23 cellular contexts compared by ENCODE assay signal in the genomic region with DNA sequence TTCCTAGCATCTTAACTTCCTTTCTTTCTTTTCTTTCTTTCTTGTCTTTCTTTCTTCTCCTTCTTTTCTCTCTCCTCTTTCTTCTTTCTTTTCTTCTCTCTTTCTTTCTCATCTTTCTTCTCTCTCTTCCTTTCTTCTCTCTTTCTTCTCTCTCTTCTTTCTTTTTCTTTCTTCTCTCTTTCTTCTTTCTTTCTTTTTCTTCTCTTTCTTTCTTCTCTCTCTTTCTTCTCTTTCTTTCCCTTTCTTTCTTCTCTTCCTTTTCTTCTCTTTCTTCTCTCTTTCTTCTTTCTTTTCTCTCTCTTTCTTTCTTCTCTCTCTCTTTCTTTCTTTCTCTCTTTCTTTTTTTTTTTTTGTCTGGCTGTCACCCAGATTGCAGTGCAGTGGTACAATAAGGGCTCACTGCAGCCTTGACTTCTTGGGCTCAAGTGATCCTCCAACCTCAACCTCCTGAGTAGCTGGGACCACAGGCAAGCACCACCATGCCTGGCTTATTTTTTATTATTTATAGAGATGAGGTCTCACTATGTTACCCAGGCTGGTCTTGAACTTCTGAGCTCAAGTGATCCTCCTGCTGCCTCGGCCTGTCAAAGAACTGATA. TPM values are rescaled to one million over a fixed set of nuclear protein-coding genes. Genes with fewer than 3 reads are reported as not detected.
A peak's percentile ranks its signal among the peaks of the same experiment; 100 is the strongest.
DNase-seq lines count a peak whose midpoint lies in the region; ATAC-seq, FAIRE-seq and TF ChIP-seq lines count a peak whose summit lies in the region.
"Had no signal": no experiment of that assay in that cellular context is flagged by ENCODE, and none has a peak within 500 bp of the region (broad histone marks: within the 10 kb centered on the region; RNA-seq: fewer than 3 reads in every experiment).

No MANE protein-coding gene starts in this region.

- H4K91ac ChIP-seq in H9 (ENCODE audit: insufficient read length, low read depth, low read length): no peak overlapping the region

- CTCF ChIA-PET in K562 (lab: Yijun Ruan, JAX; ENCODE audit: low intra/inter-chr PET ratio): no interaction called here

- intact Hi-C loops in K562 (cut with micrococcal nuclease): no loop called here

- H4K8ac ChIP-seq in H9 (replicated peaks; ENCODE audit: insufficient read length, low read depth, low read length): no peak overlapping the region

- WGBS in H9 (ENCODE audit: extremely low coverage, insufficient read length, low lambda C conversion rate): no CpG with 5 or more reads among the region's 1 CpG
- WGBS in K562 (ENCODE audit: insufficient coverage, low coverage, missing lambda C conversion rate): 83% methylated on average over 1 of the region's 1 CpG

- no peak overlapping the region for H3K4me2 ChIP-seq in H9 (ENCODE audit: insufficient read depth, insufficient read length, low read length)
- H3K4me2 ChIP-seq in K562 (ENCODE audit: insufficient read depth, low read length): no peak overlapping the region
- no peak overlapping the region for H3K4me2 ChIP-seq in osteoblast (ENCODE audit: insufficient read depth, low read length)

- DNase-seq in NCI-H748 (lab: John Stamatoyannopoulos, UW; ENCODE audit: unreplicated experiment): peak; percentile 28
- DNase-seq in NCI-H748 treated with DMSO at 0.1 percent for 48 hours (lab: John Stamatoyannopoulos, UW): no peak
- no peak for DNase-seq in H9
- DNase-seq in K562 (ENCODE audit: extremely low read depth in 1 of 4, low spot score in 3 of 4): no peak
- no peak for DNase-seq in neural crest cell (ENCODE audit: low read depth, low spot score)
- no peak for DNase-seq in osteoblast (ENCODE audit: insufficient read length, low spot score, missing footprints)
- DNase-seq in activated effector memory CD4-positive, alpha-beta T cell treated with Interleukin-2 at 50 U/mL for 16 hours: no peak
- DNase-seq: activated CD4-positive, alpha-beta T cell treated with anti-CD3 and anti-CD28 coated beads, Interleukin-2, amount 10 ng/mL, durations not matched to agents 24 days and 14 days; activated naive CD4-positive, alpha-beta T cell; amygdala; DMS79; hippocampal formation; kidney; NCI-H774; OCI-M1; sigmoid colon had no signal

- ATAC-seq in K562: no peak; the same call in none of the 3 replicates
- ATAC-seq in GM18858 (IDR thresholded peaks at IDR 0.05; ENCODE audit: unreplicated experiment): no peak

- no peak overlapping the region for H2BK120ac ChIP-seq in H9 (ENCODE audit: low read depth, low read length, poor library complexity, severe bottlenecking)

- no peak overlapping the region for H2BK15ac ChIP-seq in H9 (ENCODE audit: low read depth, low read length)

- H3K36me3 ChIP-seq in K562 (ENCODE audit: control insufficient read depth, insufficient read depth, low read length) (peaks cover 50% of the 10 kb centered on the region), osteoblast (ENCODE audit: insufficient read depth, low read length) (no peaks in the 10 kb centered on the region)
- H3K36me3 ChIP-seq: HAP-1, sigmoid colon, thoracic aorta had no signal

- H3K4me1 Mint-ChIP-seq in H9: peaks cover 2 to 10% of the 10 kb centered on the region in 2 experiments; a peak in 3 of 4 replicates
- H3K4me1 Mint-ChIP-seq in neural crest cell: peaks cover 5% of the 10 kb centered on the region

- no peak for TF ChIP-seq RAD21 in K562 (CRISPR knock-in tag; conservative IDR thresholded peaks at IDR 0.05 in 1 of 2, IDR thresholded peaks at IDR 0.05 in 1 of 2)

- H3K9me1 ChIP-seq in K562 (ENCODE audit: control insufficient read depth, insufficient read depth, low read length): no peaks in the 10 kb centered on the region

- in situ Hi-C loops in K562 (cut with MboI): no loop called here

- H3K14ac ChIP-seq in H9 (ENCODE audit: insufficient read depth, low read length): no peak overlapping the region

- BruUV-seq in K562 (replicated peaks; lab: Mats Ljungman, UMichigan): no TSS peak

- no peaks in the 10 kb centered on the region for H3K79me1 ChIP-seq in H9 (ENCODE audit: insufficient read depth, low read depth, low read length, poor library complexity, severe bottlenecking)

- no peak overlapping the region for H3K4ac ChIP-seq in H9 (ENCODE audit: low read depth, low read length)

- H3K9me3 ChIP-seq in H9 (ENCODE audit: control insufficient read depth, low read depth, low read length) (no peaks in the 10 kb centered on the region), K562 (replicated peaks; ENCODE audit: control insufficient read depth, insufficient read depth, low read depth, low read length) (no peaks in the 10 kb centered on the region), osteoblast (ENCODE audit: low read depth, low read length) (no peaks in the 10 kb centered on the region)
- H3K9me3 ChIP-seq: HAP-1, sigmoid colon, thoracic aorta had no signal

- H2BK20ac ChIP-seq in H9 (ENCODE audit: low read depth, low read length, poor library complexity, severe bottlenecking): no peak overlapping the region

- H3K4me1 ChIP-seq in H9 (ENCODE audit: insufficient read depth, low read length) (no peaks in the 10 kb centered on the region), K562 (replicated peaks in 1 of 2; ENCODE audit: control insufficient read depth in 2 of 2, insufficient read depth in 2 of 2, low read length in 2 of 2) (peaks cover 2 to 12% of the 10 kb centered on the region in 2 experiments; a peak in 4 of 5 replicates), osteoblast (ENCODE audit: insufficient read depth, low read length) (no peaks in the 10 kb centered on the region)
- H3K4me1 ChIP-seq: HAP-1, parathyroid adenoma, sigmoid colon had no signal

- H3K27ac Mint-ChIP-seq in H9 (peak overlapping the region in 2 of 3 experiments; percentile 76 to 93; a peak in 2 of 7 replicates), neural crest cell (ENCODE audit: unreplicated experiment) (no peak overlapping the region)
- H3K27ac Mint-ChIP-seq: activated CD4-positive, alpha-beta T cell treated with anti-CD3 and anti-CD28 coated beads, Interleukin-2, amount 10 ng/mL, durations not matched to agents 24 days and 14 days had no signal

- H4K20me1 ChIP-seq in H9 (ENCODE audit: control insufficient read depth, insufficient read depth, insufficient read length) (no peaks in the 10 kb centered on the region), K562 (replicated peaks; ENCODE audit: control insufficient read depth, insufficient read depth, low read length) (no peaks in the 10 kb centered on the region), osteoblast (ENCODE audit: insufficient read depth, low read length) (no peaks in the 10 kb centered on the region)

- no peak overlapping the region for H2BK12ac ChIP-seq in H9 (ENCODE audit: insufficient read length, low read depth, low read length)

- H3K9ac ChIP-seq in H9 (ENCODE audit: extremely low read depth, insufficient read length, low read length): no peak overlapping the region
- H3K9ac ChIP-seq in K562 (ENCODE audit: insufficient read depth in 1 of 2, low read depth in 2 of 2, low read length in 2 of 2): no peak overlapping the region
- H3K9ac ChIP-seq: parathyroid adenoma had no signal

- H3K36me3 Mint-ChIP-seq in H9 (ENCODE audit: insufficient read depth in 1 of 3, low read depth in 3 of 3): peaks cover 0 to 9% (median 7%) of the 10 kb centered on the region in 3 experiments; a peak in 3 of 7 replicates
- no peaks in the 10 kb centered on the region for H3K36me3 Mint-ChIP-seq in neural crest cell (ENCODE audit: low read depth)

- H3K4me3 ChIP-seq in K562 (no peak overlapping the region), osteoblast (ENCODE audit: insufficient read depth, low read length) (no peak overlapping the region)
- H3K4me3 ChIP-seq: HAP-1, sigmoid colon, thoracic aorta had no signal

- peak overlapping the region; percentile 57 to 75 for H3K4me3 Mint-ChIP-seq in H9
- peak overlapping the region; percentile 80 for H3K4me3 Mint-ChIP-seq in neural crest cell
- H3K4me3 Mint-ChIP-seq: activated CD4-positive, alpha-beta T cell treated with anti-CD3 and anti-CD28 coated beads, Interleukin-2, amount 10 ng/mL, durations not matched to agents 24 days and 14 days had no signal

- H3K27ac ChIP-seq in H9 (ENCODE audit: insufficient read length, low read depth, low read length) (no peak overlapping the region), K562 (ENCODE audit: extremely low read depth, low read depth, low read length) (peak overlapping the region; percentile 55; the same call in 1 of the 3 replicates), osteoblast (ENCODE audit: low read depth, low read length) (no peak overlapping the region)
- H3K27ac ChIP-seq: C4-2B, parathyroid adenoma, sigmoid colon, thoracic aorta had no signal

- POLR2A ChIA-PET in K562 (lab: Yijun Ruan, JAX): interaction anchor here (0.7 to 1.0 kb wide), 2 partner anchors 16 to 114 kb away, joined by 3 read pairs; no protein-coding TSS in a partner anchor

- peaks cover 0 to 8% of the 10 kb centered on the region in 2 experiments; a peak in 1 of 5 replicates for H3K9me3 Mint-ChIP-seq in H9
- H3K9me3 Mint-ChIP-seq in neural crest cell: no peaks in the 10 kb centered on the region
- H3K9me3 Mint-ChIP-seq: activated CD4-positive, alpha-beta T cell treated with anti-CD3 and anti-CD28 coated beads, Interleukin-2, amount 10 ng/mL, durations not matched to agents 24 days and 14 days had no signal

- TF ChIP-seq POLR2A in K562 (conservative IDR thresholded peaks at IDR 0.05): peak; percentile 38; the same call in 1 of the 2 replicates

- H2AFZ ChIP-seq in H9 (ENCODE audit: low read length) (no peak overlapping the region), K562 (ENCODE audit: low read depth, low read length) (no peak overlapping the region), osteoblast (ENCODE audit: low read length) (no peak overlapping the region)
- H2AFZ ChIP-seq: parathyroid adenoma had no signal

- H2BK5ac ChIP-seq in H9 (ENCODE audit: insufficient read length, low read length): no peak overlapping the region

- TF ChIP-seq EP300 in K562 (IDR thresholded peaks at IDR 0.05; ENCODE audit: low read length): no peak

- H4K5ac ChIP-seq in H9 (ENCODE audit: insufficient read length, low read depth, low read length): no peak overlapping the region

- TF ChIP-seq CTCF in H9 (conservative IDR thresholded peaks at IDR 0.05): no peak
- TF ChIP-seq CTCF in K562 (IDR thresholded peaks at IDR 0.05 in 2 of 3, conservative IDR thresholded peaks at IDR 0.05 in 1 of 3; ENCODE audit: insufficient read depth in 2 of 3, low read depth in 1 of 3, low read length in 3 of 3): no peak
- TF ChIP-seq CTCF in neural crest cell (conservative IDR thresholded peaks at IDR 0.05): no peak
- no peak for TF ChIP-seq CTCF in osteoblast (IDR thresholded peaks at IDR 0.05; ENCODE audit: extremely low read depth, low read depth, low read length)

- no peaks in the 10 kb centered on the region for H3K23me2 ChIP-seq in H9 (ENCODE audit: insufficient read length, low read depth, low read length, poor library complexity, severe bottlenecking)

- H2AK5ac ChIP-seq in H9 (ENCODE audit: insufficient read length, low read length): no peak overlapping the region

- FAIRE-seq in K562 (lab: Jason Lieb, UNC): no peak
- FAIRE-seq: kidney had no signal

- H3K27me3 Mint-ChIP-seq in H9 (ENCODE audit: low read depth) (no peaks in the 10 kb centered on the region; the same call in 1 of the 2 replicates), neural crest cell (ENCODE audit: low read depth) (peaks cover 3% of the 10 kb centered on the region)

- no peak overlapping the region for H3K18ac ChIP-seq in H9 (ENCODE audit: insufficient read length, low read depth, low read length)

- H3T11ph ChIP-seq in H9 (ENCODE audit: low read length): no peak overlapping the region

- H3K79me2 ChIP-seq in H9 (ENCODE audit: insufficient read depth, low read length) (no peaks in the 10 kb centered on the region), K562 (ENCODE audit: control insufficient read depth, insufficient read depth, low read length) (peaks cover 55% of the 10 kb centered on the region), osteoblast (ENCODE audit: insufficient read depth, low read length) (no peaks in the 10 kb centered on the region)
- H3K79me2 ChIP-seq: parathyroid adenoma had no signal

- H3K27me3 ChIP-seq in H9 (ENCODE audit: insufficient read depth, low read length): no peaks in the 10 kb centered on the region
- H3K27me3 ChIP-seq in K562 (ENCODE audit: control insufficient read depth in 2 of 2, insufficient read depth in 2 of 2, low read length in 2 of 2): no peaks in the 10 kb centered on the region
- H3K27me3 ChIP-seq in osteoblast (ENCODE audit: insufficient read depth, low read length): no peaks in the 10 kb centered on the region
- H3K27me3 ChIP-seq: sigmoid colon had no signal

- H3K56ac ChIP-seq in H9 (ENCODE audit: insufficient read length, low read depth, low read length): no peak overlapping the region

- H3K23ac ChIP-seq in H9 (ENCODE audit: insufficient read length, low read depth, low read length): no peak overlapping the region

RNA-seq across cellular contexts. Expression of a gene that starts 17.5 kb away (rescaled TPM):
- 9.8 and 12.9 TPM in 2 replicates for total RNA-seq in H9 (2021)
- 223 and 382 TPM in 2 replicates for total RNA-seq in K562 (2011; cell fraction: chromatin; rRNA removed; ENCODE audit: low replicate concordance)
- 406 and 459 TPM in 2 replicates for total RNA-seq in K562 (2011; cell fraction: nucleolus; rRNA removed)
- total RNA-seq in K562 (2011; cell fraction: nucleoplasm; rRNA removed): 370 and 443 TPM in 2 replicates
- 729 and 858 TPM in 2 replicates for total RNA-seq in K562 (2014; rRNA removed)
- total RNA-seq in K562 (2014; rRNA removed; fragmentation: Illumina TruSeq; extraction: Trizol): 572 and 588 TPM in 2 replicates
- total RNA-seq in K562 (2015; rRNA removed; fragmentation: Illumina TruSeq; extraction: Trizol): 669 and 688 TPM in 2 replicates
- total RNA-seq in K562 (2021): 599 and 701 TPM in 2 replicates
- polyA plus RNA-seq in K562 (2011; rRNA removed): 370 and 846 TPM in 2 replicates
- 421 and 1,101 TPM in 2 replicates for polyA plus RNA-seq in K562 (2011; cell fraction: cytosol; rRNA removed)
- polyA plus RNA-seq in K562 (2011; cell fraction: nucleus; rRNA removed): 101 and 161 TPM in 2 replicates
- 641 and 718 TPM in 2 replicates for polyA plus RNA-seq in K562 (2012)
- polyA plus RNA-seq in K562 (2014; fragmentation: Illumina TruSeq; extraction: Trizol): 277 and 298 TPM in 2 replicates
- polyA plus RNA-seq in K562 (2014; fragmentation: Nextera tagmentation; extraction: Ambion mirVana): 100 to 1,000 TPM in 1 of 2 experiments, 10 to 100 TPM in 1; 73.8 to 122 TPM
- 651 and 703 TPM in 2 replicates for polyA plus RNA-seq in K562 (2014; rRNA removed)
- polyA minus RNA-seq in K562 (2011; rRNA and poly(A)+ RNA removed): 154 and 306 TPM in 2 replicates
- 156 and 358 TPM in 2 replicates for polyA minus RNA-seq in K562 (2011; cell fraction: cytosol; rRNA and poly(A)+ RNA removed)
- 48.4 and 107 TPM in 2 replicates for polyA minus RNA-seq in K562 (2011; cell fraction: nucleus; rRNA and poly(A)+ RNA removed)
- 10.3 and 12.8 TPM in 2 replicates for total RNA-seq in neural crest cell
- not detected in 2 replicates for total RNA-seq in osteoblast
- total RNA-seq: activated CD4-positive, alpha-beta T cell treated with anti-CD3 and anti-CD28 coated beads, Interleukin-2, amount 10 ng/mL, durations not matched to agents 24 days and 14 days; dermis microvascular lymphatic vessel endothelial cell; lung microvascular endothelial cell; thoracic aorta had no signal

RNA-seq across cellular contexts. Expression of a gene that starts 26.6 kb away (rescaled TPM):
- total RNA-seq in H9 (2021) (not detected in 2 replicates), K562 (2014; rRNA removed) (0.37 and 2.0 TPM in 2 replicates), K562 (2014; rRNA removed; fragmentation: Illumina TruSeq; extraction: Trizol) (1.8 and 1.9 TPM in 2 replicates), K562 (2015; rRNA removed; fragmentation: Illumina TruSeq; extraction: Trizol) (1.5 and 2.5 TPM in 2 replicates), K562 (2021) (1.2 and 1.7 TPM in 2 replicates), neural crest cell (not detected in 2 replicates), osteoblast (not detected in 2 replicates)
- total RNA-seq in K562 (2011; cell fraction: chromatin; rRNA removed; ENCODE audit: low replicate concordance): 2.7 TPM in 1 of 2 replicates, not detected in the other
- not detected in 2 replicates for total RNA-seq in K562 (2011; cell fraction: nucleolus; rRNA removed)
- total RNA-seq in K562 (2011; cell fraction: nucleoplasm; rRNA removed): not detected in 2 replicates
- polyA plus RNA-seq in K562 (2011; rRNA removed) (0.49 and 1.4 TPM in 2 replicates), K562 (2014; fragmentation: Illumina TruSeq; extraction: Trizol) (0.62 and 0.97 TPM in 2 replicates), K562 (2014; fragmentation: Nextera tagmentation; extraction: Ambion mirVana) (under 1 TPM; 0.62 to 0.87 TPM), K562 (2014; rRNA removed) (0.73 and 1.7 TPM in 2 replicates)
- 0.16 TPM in 1 of 2 replicates, not detected in the other for polyA plus RNA-seq in K562 (2011; cell fraction: cytosol; rRNA removed)
- 0.37 and 0.70 TPM in 2 replicates for polyA plus RNA-seq in K562 (2011; cell fraction: nucleus; rRNA removed)
- polyA plus RNA-seq in K562 (2012): 0.79 and 1.2 TPM in 2 replicates
- 0.57 and 0.60 TPM in 2 replicates for polyA minus RNA-seq in K562 (2011; rRNA and poly(A)+ RNA removed)
- polyA minus RNA-seq in K562 (2011; cell fraction: cytosol; rRNA and poly(A)+ RNA removed): not detected in 2 replicates
- polyA minus RNA-seq in K562 (2011; cell fraction: nucleus; rRNA and poly(A)+ RNA removed): 0.67 and 1.00 TPM in 2 replicates
- total RNA-seq: activated CD4-positive, alpha-beta T cell treated with anti-CD3 and anti-CD28 coated beads, Interleukin-2, amount 10 ng/mL, durations not matched to agents 24 days and 14 days; dermis microvascular lymphatic vessel endothelial cell; kidney; lung microvascular endothelial cell; sigmoid colon; thoracic aorta had no signal
- polyA plus RNA-seq: sigmoid colon had no signal

Comparison
In these comparisons a context has a peak if more than half of its experiments do, and no peak if none do; other contexts are left out.
1. RNA of a gene that starts 17.5 kb away (total RNA-seq): 223 to 858 TPM in K562; 9.8 to 12.9 TPM in H9, 10.3 to 12.8 TPM in neural crest cell and not detected in osteoblast; every median in the first group is over 10 times any median in the second.